ENCODE assay signal across 16 cellular contexts in genomic region chr10:61272781-61273180, GRCh38.
DNase-seq lines count a peak whose midpoint lies in the region; ATAC-seq and TF ChIP-seq lines count a peak whose summit lies in the region.
"Had no signal": no experiment of that assay in that cellular context is flagged by ENCODE, and none has a peak within 500 bp of the region (broad histone marks: within the 10 kb centered on the region; RNA-seq: fewer than 3 reads in every experiment).

No MANE protein-coding gene starts in this region.

- intact Hi-C loops in sigmoid colon (cut with DNase I) = no loop called here

- H3K36me3 Mint-ChIP-seq in osteocyte (ENCODE audit: unreplicated experiment) = peaks cover 5% of the 10 kb centered on the region
- H3K36me3 Mint-ChIP-seq: CD4-positive, alpha-beta memory T cell had no signal

- no peak for ATAC-seq in HG03139 (IDR thresholded peaks at IDR 0.05; ENCODE audit: unreplicated experiment)

- no peak overlapping the region for H3K27ac ChIP-seq in sigmoid colon

- no peaks in the 10 kb centered on the region for H3K4me1 ChIP-seq in sigmoid colon
- H3K4me1 ChIP-seq: HAP-1 had no signal

- TF ChIP-seq CTCF in fibroblast of the aortic adventitia (IDR thresholded peaks at IDR 0.05; ENCODE audit: insufficient read depth, low read length) (no peak), osteocyte (IDR thresholded peaks at IDR 0.05) (no peak), sigmoid colon (IDR thresholded peaks at IDR 0.05) (no peak)

- no peak overlapping the region for H3K4me3 Mint-ChIP-seq in osteocyte (ENCODE audit: unreplicated experiment)
- H3K4me3 Mint-ChIP-seq: CD4-positive, alpha-beta memory T cell; HFFc6 had no signal

- DNase-seq in RPMI7951 (ENCODE audit: low read depth) (peak; percentile 5), fibroblast of the aortic adventitia (ENCODE audit: low read depth) (peak; percentile 9), osteocyte (ENCODE audit: extremely low spot score, unreplicated experiment) (no peak), stromal cell of bone marrow (ENCODE audit: low read depth) (peak; percentile 18), sigmoid colon (no peak), NCI-H2171 (lab: John Stamatoyannopoulos, UW) (no peak), NCI-H146 treated with DMSO at 0.1 percent for 48 hours (lab: John Stamatoyannopoulos, UW; ENCODE audit: unreplicated experiment) (no peak)
- DNase-seq: C1 segment of cervical spinal cord; Caco-2; CD4-positive, alpha-beta memory T cell; DMS153; DND-41; GOT3; HFFc6 had no signal

- H3K27me3 ChIP-seq in sigmoid colon = no peaks in the 10 kb centered on the region

- H3K4me3 ChIP-seq in fibroblast of the aortic adventitia (ENCODE audit: low read depth, low read length) = no peak overlapping the region
- H3K4me3 ChIP-seq in sigmoid colon = no peak overlapping the region
- H3K4me3 ChIP-seq: HAP-1 had no signal

- TF ChIP-seq POLR2A in sigmoid colon (IDR thresholded peaks at IDR 0.05) = no peak

- peaks cover 21% of the 10 kb centered on the region for H3K4me1 Mint-ChIP-seq in osteocyte (ENCODE audit: unreplicated experiment)
- H3K4me1 Mint-ChIP-seq: CD4-positive, alpha-beta memory T cell had no signal

- peak overlapping the region; percentile 16 for H3K27ac Mint-ChIP-seq in osteocyte (ENCODE audit: unreplicated experiment)
- H3K27ac Mint-ChIP-seq: CD4-positive, alpha-beta memory T cell; HFFc6 had no signal

- H3K9me3 ChIP-seq in sigmoid colon = no peaks in the 10 kb centered on the region
- H3K9me3 ChIP-seq: Caco-2, HAP-1 had no signal

- H3K36me3 ChIP-seq in sigmoid colon = no peaks in the 10 kb centered on the region
- H3K36me3 ChIP-seq: HAP-1 had no signal

- TF ChIP-seq EP300 in sigmoid colon (IDR thresholded peaks at IDR 0.05) = no peak

- H3K27me3 Mint-ChIP-seq in osteocyte (ENCODE audit: unreplicated experiment) = no peaks in the 10 kb centered on the region

- peaks cover 4% of the 10 kb centered on the region for H3K9me3 Mint-ChIP-seq in osteocyte (ENCODE audit: unreplicated experiment)
- H3K9me3 Mint-ChIP-seq: CD4-positive, alpha-beta memory T cell; HFFc6 had no signal

Comparison
In these comparisons a context has a peak if more than half of its experiments do, and no peak if none do; other contexts are left out.
1. DNase-seq: peak in RPMI7951 (single experiment), fibroblast of the aortic adventitia (single experiment) and stromal cell of bone marrow (single experiment); none in osteocyte (single experiment), sigmoid colon (single experiment), NCI-H2171 (single experiment) and NCI-H146 treated with DMSO at 0.1 percent for 48 hours (single experiment).